8 cellular contexts compared by ENCODE assay signal in the genomic region with DNA sequence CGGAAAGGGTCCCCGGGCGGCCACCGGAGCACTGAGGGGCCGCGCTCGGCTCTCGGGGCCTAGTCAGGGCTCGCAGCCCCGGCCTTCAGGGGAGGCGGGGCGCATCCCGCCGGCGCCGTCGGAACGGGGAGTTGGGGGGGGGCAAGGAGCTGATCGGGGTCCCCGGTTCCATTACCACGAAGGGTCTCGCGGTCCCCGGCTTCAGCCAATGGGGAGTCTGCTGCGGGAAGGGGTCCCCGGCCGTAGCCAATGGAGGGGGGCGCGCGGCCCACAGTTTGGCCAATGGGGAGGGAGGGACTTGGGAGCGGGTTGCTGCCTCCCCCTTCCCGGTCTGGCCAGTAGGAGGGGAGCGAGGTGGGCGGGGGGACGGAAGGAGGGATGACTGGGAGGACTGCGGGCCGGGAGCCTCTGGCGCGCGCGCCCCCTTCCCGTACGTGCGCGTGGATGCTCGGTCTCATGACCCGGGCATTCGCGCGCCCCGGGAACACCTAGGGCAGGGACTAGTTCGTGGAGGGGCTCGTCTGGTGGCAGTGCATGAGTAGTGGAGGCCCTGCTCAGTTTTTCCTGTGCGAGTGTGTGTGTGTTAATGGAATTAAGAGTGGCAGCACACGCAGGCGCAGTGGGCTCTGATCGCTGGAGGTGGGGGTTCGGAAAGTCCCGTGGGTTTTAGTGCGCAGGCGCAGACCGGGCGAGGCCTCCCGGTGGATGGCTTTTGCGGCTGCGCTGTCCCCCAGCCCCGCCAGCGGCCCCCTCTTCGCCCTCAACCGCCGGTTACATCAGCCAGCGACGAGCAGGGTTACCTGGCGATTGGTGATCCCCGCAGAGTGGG. TPM values are rescaled to one million over a fixed set of nuclear protein-coding genes. Genes with fewer than 3 reads are reported as not detected.
DNase-seq lines count a peak whose midpoint lies in the region; ATAC-seq, FAIRE-seq and TF ChIP-seq lines count a peak whose summit lies in the region.

No MANE protein-coding gene starts in this region.

- no peaks in the 10 kb centered on the region for H3K27me3 Mint-ChIP-seq in astrocyte (ENCODE audit: low read depth, unreplicated experiment)

- peaks cover 25% of the 10 kb centered on the region for H3K36me3 Mint-ChIP-seq in astrocyte (ENCODE audit: low read depth, unreplicated experiment)

- TF ChIP-seq CTCF in astrocyte (IDR thresholded peaks at IDR 0.05; ENCODE audit: insufficient read depth, low read depth, low read length), result no peak
- peak in 1 of 3 experiments; percentile 32 for TF ChIP-seq CTCF in vagina (IDR thresholded peaks at IDR 0.05)

- peak overlapping the region; percentile 98 for H3K4me2 ChIP-seq in astrocyte (ENCODE audit: low read length)

- H4K20me1 ChIP-seq in astrocyte (ENCODE audit: insufficient read depth, low read length), result peaks cover 45% of the 10 kb centered on the region

- peak in 1 of 2 donors; percentile 14 for TF ChIP-seq POLR2A in vagina (IDR thresholded peaks at IDR 0.05)

- H3K4me1 ChIP-seq in astrocyte (ENCODE audit: insufficient read depth, low read length) (peaks cover 28% of the 10 kb centered on the region), rectal smooth muscle tissue (ENCODE audit: control insufficient read depth, insufficient read depth, low read length) (peaks cover 12% of the 10 kb centered on the region), vagina (peaks cover 24% of the 10 kb centered on the region)

- peak; percentile 60 for ATAC-seq in HG02981 (IDR thresholded peaks at IDR 0.05; ENCODE audit: unreplicated experiment)

- peak overlapping the region; percentile 93 for H3K4me3 Mint-ChIP-seq in astrocyte (ENCODE audit: unreplicated experiment)

- FAIRE-seq in GM18507 (lab: Jason Lieb, UNC), result peak; percentile 89
- FAIRE-seq in astrocyte (lab: Jason Lieb, UNC), result no peak

- intact Hi-C loops in vagina (cut with DNase I), result no loop called here

- DNase-seq in GM18507 (ENCODE audit: extremely low spot score, insufficient read length, low read depth) (peak; percentile 88), NCI-H2029 (lab: John Stamatoyannopoulos, UW) (peak; percentile 92), T-helper 22 cell (ENCODE audit: low read depth) (peak; percentile 97), astrocyte (ENCODE audit: low read depth) (peak; percentile 97), hepatic stellate cell (ENCODE audit: low spot score) (peak; percentile 99), vagina (ENCODE audit: extremely low spot score in 2 of 2) (peak in 1 of 2 donors; percentile 97)

- peaks cover 29% of the 10 kb centered on the region for H3K4me1 Mint-ChIP-seq in astrocyte (ENCODE audit: low read depth, unreplicated experiment)

- peaks cover 31% of the 10 kb centered on the region for H3K36me3 ChIP-seq in astrocyte (ENCODE audit: insufficient read depth, low read length)
- H3K36me3 ChIP-seq in rectal smooth muscle tissue (ENCODE audit: control insufficient read depth, insufficient read depth, low read length), result peaks cover 18% of the 10 kb centered on the region
- peaks cover 0 to 32% of the 10 kb centered on the region in 2 donors for H3K36me3 ChIP-seq in vagina

- H3K9me3 ChIP-seq in astrocyte (ENCODE audit: insufficient read depth, low read depth, low read length) (no peaks in the 10 kb centered on the region), vagina (no peaks in the 10 kb centered on the region)

- H3K27me3 ChIP-seq in astrocyte (ENCODE audit: insufficient read depth, low read length), result no peaks in the 10 kb centered on the region
- H3K27me3 ChIP-seq in rectal smooth muscle tissue (ENCODE audit: control insufficient read depth, insufficient read depth, low read length), result no peaks in the 10 kb centered on the region
- H3K27me3 ChIP-seq in vagina, result no peaks in the 10 kb centered on the region

- no peaks in the 10 kb centered on the region for H3K9me3 Mint-ChIP-seq in astrocyte (ENCODE audit: unreplicated experiment)

- H3K4me3 ChIP-seq in astrocyte (ENCODE audit: insufficient read depth, low read depth, low read length) (peak overlapping the region; percentile 98), rectal smooth muscle tissue (ENCODE audit: low read length) (peak overlapping the region; percentile 99), vagina (peak overlapping the region; percentile 99)

- H3K79me2 ChIP-seq in astrocyte (ENCODE audit: insufficient read depth, low read length), result peaks cover 64% of the 10 kb centered on the region

- H3K9ac ChIP-seq in astrocyte (ENCODE audit: low read length) (peak overlapping the region; percentile 98), rectal smooth muscle tissue (ENCODE audit: low read length) (peak overlapping the region; percentile 92)

- H3K27ac ChIP-seq in astrocyte (ENCODE audit: low read depth, low read length) (peak overlapping the region; percentile 96), rectal smooth muscle tissue (ENCODE audit: low read depth, low read length) (peak overlapping the region; percentile 94), vagina (peak overlapping the region; percentile 99)

- peak overlapping the region; percentile 97 for H3K27ac Mint-ChIP-seq in astrocyte (ENCODE audit: unreplicated experiment)

- peak overlapping the region; percentile 87 for H2AFZ ChIP-seq in astrocyte (ENCODE audit: low read depth, low read length)

RNA-seq across cellular contexts. Expression of a gene that starts 1.1 kb away (rescaled TPM):
- 169 and 191 TPM in 2 replicates for total RNA-seq in astrocyte
- 76.4 TPM for total RNA-seq in vagina

RNA-seq across cellular contexts. Expression of a gene that starts 22.2 kb away (rescaled TPM):
- total RNA-seq in astrocyte (136 and 147 TPM in 2 replicates), vagina (91.6 TPM)

RNA-seq across cellular contexts. Expression of a gene that starts 39.7 kb away (rescaled TPM):
- total RNA-seq in astrocyte (27.6 and 34.2 TPM in 2 replicates), vagina (28.7 TPM)

RNA-seq across cellular contexts. Expression of a gene that starts 54.4 kb away (rescaled TPM):
- total RNA-seq in astrocyte (1.0 and 2.0 TPM in 2 replicates), vagina (not detected)
